7 cellular contexts compared by ENCODE assay signal in genomic region chr11:126113515-126113957, GRCh38. TPM values are rescaled to one million over a fixed set of nuclear protein-coding genes. Genes with fewer than 3 reads are reported as not detected.
A peak's percentile ranks its signal among the peaks of the same experiment; 100 is the strongest.
DNase-seq lines count a peak whose midpoint lies in the region; ATAC-seq and TF ChIP-seq lines count a peak whose summit lies in the region.

No MANE protein-coding gene starts in this region.

- no peaks in the 10 kb centered on the region for H3K4me1 Mint-ChIP-seq in stimulated activated naive B cell treated with anti-CD40 and anti-IgM and Interleukin-4, amounts not matched to agents 10 μg/mL and 1 μg/mL and 100 μg/mL, for 72 hours

- peaks cover 0 to 3% of the 10 kb centered on the region in 2 donors for H3K27me3 Mint-ChIP-seq in stimulated activated naive B cell treated with anti-CD40 and anti-IgM and Interleukin-4, amounts not matched to agents 10 μg/mL and 1 μg/mL and 100 μg/mL, for 72 hours

- no peaks in the 10 kb centered on the region for H3K9me3 Mint-ChIP-seq in stimulated activated naive B cell treated with anti-CD40 and anti-IgM and Interleukin-4, amounts not matched to agents 10 μg/mL and 1 μg/mL and 100 μg/mL, for 72 hours

- H3K4me3 Mint-ChIP-seq in stimulated activated naive B cell treated with anti-CD40 and anti-IgM and Interleukin-4, amounts not matched to agents 10 μg/mL and 1 μg/mL and 100 μg/mL, for 72 hours = no peak overlapping the region

- H3K27ac Mint-ChIP-seq in stimulated activated naive B cell treated with anti-CD40 and anti-IgM and Interleukin-4, amounts not matched to agents 10 μg/mL and 1 μg/mL and 100 μg/mL, for 72 hours = no peak overlapping the region

- DNase-seq in HK-2 (ENCODE audit: unreplicated experiment) (peak; percentile 72), SHP77 treated with DMSO at 0.1 percent for 48 hours (lab: John Stamatoyannopoulos, UW) (peak; percentile 16), fibroblast of pulmonary artery (ENCODE audit: low read depth) (peak; percentile 94), posterior vena cava (ENCODE audit: low spot score) (peak; percentile 97), T-helper 1 cell (no peak)
- no peak for DNase-seq in stimulated activated CD4-positive, alpha-beta T cell treated with anti-CD3 and anti-CD28 coated beads, Interleukin-15, amount 100 ng/mL, for 24 hours
- no peak for DNase-seq in stimulated activated naive B cell treated with anti-CD40 and anti-IgM and Interleukin-4, amounts not matched to agents 10 μg/mL and 1 μg/mL and 100 μg/mL, for 72 hours

- H3K36me3 Mint-ChIP-seq in stimulated activated naive B cell treated with anti-CD40 and anti-IgM and Interleukin-4, amounts not matched to agents 10 μg/mL and 1 μg/mL and 100 μg/mL, for 72 hours = no peaks in the 10 kb centered on the region

- intact Hi-C loops in posterior vena cava (cut with DNase I) = no loop called here

- H3K4me3 ChIP-seq in fibroblast of pulmonary artery (replicated peaks; ENCODE audit: low read depth, low read length) = no peak overlapping the region

- TF ChIP-seq CTCF in fibroblast of pulmonary artery (IDR thresholded peaks at IDR 0.05; ENCODE audit: low read length, missing control alignments) = no peak

- no peak for ATAC-seq in stimulated activated naive B cell treated with anti-CD40 and anti-IgM and Interleukin-4, amounts not matched to agents 10 μg/mL and 1 μg/mL and 100 μg/mL, for 72 hours (replicated peaks)

RNA-seq across cellular contexts. Expression of gene CDON, which starts 50.9 kb away (rescaled TPM):
- 10 to 100 TPM; 11.2 to 31.3 TPM for total RNA-seq in posterior vena cava

Comparison
In these comparisons a context has a peak if more than half of its experiments do, and no peak if none do; other contexts are left out.
1. DNase-seq: peak in HK-2 (single experiment), SHP77 treated with DMSO at 0.1 percent for 48 hours (single experiment), fibroblast of pulmonary artery (single experiment) and posterior vena cava (single experiment); none in stimulated activated CD4-positive, alpha-beta T cell treated with anti-CD3 and anti-CD28 coated beads, Interleukin-15, amount 100 ng/mL, for 24 hours (single experiment), T-helper 1 cell (0 of 5) and stimulated activated naive B cell treated with anti-CD40 and anti-IgM and Interleukin-4, amounts not matched to agents 10 μg/mL and 1 μg/mL and 100 μg/mL, for 72 hours (single experiment).